Comparison of ENCODE assay signal across 9 cellular contexts in the genomic region with DNA sequence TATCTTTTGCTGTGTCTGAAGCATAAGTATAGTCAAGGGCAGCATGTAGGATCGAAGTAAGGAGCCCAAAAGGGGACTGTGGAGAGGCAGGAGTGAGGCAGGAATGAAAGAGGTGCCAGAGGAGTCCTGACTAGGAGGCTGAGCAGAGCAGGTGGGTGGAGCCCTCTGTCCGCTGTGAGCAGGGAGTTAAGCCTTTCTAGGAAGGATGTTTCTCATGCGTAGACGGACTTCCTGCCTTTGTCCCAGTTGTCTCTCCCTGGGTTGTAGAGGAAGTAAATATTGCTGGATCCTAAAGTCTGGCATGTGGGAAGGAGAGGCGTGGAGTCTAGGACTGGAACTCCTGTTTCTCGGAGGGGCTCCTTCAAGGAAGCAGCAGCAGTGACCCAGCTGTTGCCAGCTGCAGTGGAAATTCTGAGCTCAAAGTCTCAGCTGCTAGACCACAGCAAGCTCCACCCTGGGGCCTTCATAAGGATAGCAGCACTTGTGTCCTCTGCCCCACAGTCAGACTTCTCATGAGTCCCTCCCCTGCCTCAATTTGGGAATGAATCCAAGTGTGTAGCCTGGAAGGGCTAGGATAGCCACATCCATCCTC. TPM values are rescaled to one million over a fixed set of nuclear protein-coding genes. Genes with fewer than 3 reads are reported as not detected.
DNase-seq lines count a peak whose midpoint lies in the region; ATAC-seq and TF ChIP-seq lines count a peak whose summit lies in the region.
"Had no signal": no experiment of that assay in that cellular context is flagged by ENCODE, and none has a peak within 500 bp of the region (broad histone marks: within the 10 kb centered on the region; RNA-seq: fewer than 3 reads in every experiment).

No MANE protein-coding gene starts in this region.

- peak overlapping the region; percentile 87 for H3K27ac ChIP-seq in left ventricle myocardium inferior (replicated peaks)
- H3K27ac ChIP-seq: epithelial cell of prostate had no signal

- no peaks in the 10 kb centered on the region for H3K36me3 Mint-ChIP-seq in activated naive CD8-positive, alpha-beta T cell treated with anti-CD3 and anti-CD28 coated beads for 36 hours

- H3K4me1 ChIP-seq in left ventricle myocardium inferior, result peaks cover 63% of the 10 kb centered on the region

- H3K27me3 Mint-ChIP-seq in activated naive CD8-positive, alpha-beta T cell treated with anti-CD3 and anti-CD28 coated beads for 36 hours, result no peaks in the 10 kb centered on the region

- ATAC-seq in GM18861 (IDR thresholded peaks at IDR 0.05; ENCODE audit: unreplicated experiment) (peak; percentile 46), GM21717 (IDR thresholded peaks at IDR 0.05; ENCODE audit: unreplicated experiment) (no peak), GM19035 (IDR thresholded peaks at IDR 0.05; ENCODE audit: unreplicated experiment) (no peak)

- no peaks in the 10 kb centered on the region for H3K9me3 ChIP-seq in left ventricle myocardium inferior (replicated peaks)

- no peaks in the 10 kb centered on the region for H3K27me3 ChIP-seq in left ventricle myocardium inferior (ENCODE audit: low read depth)

- H3K9me3 Mint-ChIP-seq in activated naive CD8-positive, alpha-beta T cell treated with anti-CD3 and anti-CD28 coated beads for 36 hours, result no peaks in the 10 kb centered on the region

- peak overlapping the region; percentile 28 for H3K4me3 ChIP-seq in left ventricle myocardium inferior

- H3K36me3 ChIP-seq in left ventricle myocardium inferior, result peaks cover 32% of the 10 kb centered on the region

- peak; percentile 22 for TF ChIP-seq CTCF in left ventricle myocardium inferior (IDR thresholded peaks at IDR 0.05; ENCODE audit: borderline replicate concordance)

- intact Hi-C loops in left ventricle myocardium inferior (cut with micrococcal nuclease), result no loop called here

- peak overlapping the region; percentile 18 for H3K4me3 Mint-ChIP-seq in activated naive CD8-positive, alpha-beta T cell treated with anti-CD3 and anti-CD28 coated beads for 36 hours

- H3K4me1 Mint-ChIP-seq in activated naive CD8-positive, alpha-beta T cell treated with anti-CD3 and anti-CD28 coated beads for 36 hours, result peaks cover 21% of the 10 kb centered on the region

- DNase-seq in A172 (ENCODE audit: low spot score) (peak; percentile 64), NCI-H146 treated with DMSO at 0.1 percent for 48 hours (lab: John Stamatoyannopoulos, UW; ENCODE audit: unreplicated experiment) (peak; percentile 13), left ventricle myocardium inferior (peak; percentile 82), retina (peak; percentile 4)
- peak; percentile 52 for DNase-seq in activated naive CD8-positive, alpha-beta T cell treated with anti-CD3 and anti-CD28 coated beads for 36 hours

- H3K27ac Mint-ChIP-seq in activated naive CD8-positive, alpha-beta T cell treated with anti-CD3 and anti-CD28 coated beads for 36 hours, result no peak overlapping the region

RNA-seq across cellular contexts. Expression of gene RBMS2, which starts 44.0 kb away (rescaled TPM):
- total RNA-seq in A172 (2014; rRNA removed; shearing (Covaris generic)), result 7.4 and 11.1 TPM in 2 replicates
- total RNA-seq in activated naive CD8-positive, alpha-beta T cell treated with anti-CD3 and anti-CD28 coated beads for 36 hours, result 1 to 10 TPM; 4.2 to 4.4 TPM
- 33.2 TPM for total RNA-seq in left ventricle myocardium inferior

Comparison
In these comparisons a context has a peak if more than half of its experiments do, and no peak if none do; other contexts are left out.
1. DNase-seq: peak in every context shown above with its lines; median percentile 82 in left ventricle myocardium inferior; 64 in A172; 52 in activated naive CD8-positive, alpha-beta T cell treated with anti-CD3 and anti-CD28 coated beads for 36 hours; 13 in NCI-H146 treated with DMSO at 0.1 percent for 48 hours; 4 in retina.